In the genomic region with DNA sequence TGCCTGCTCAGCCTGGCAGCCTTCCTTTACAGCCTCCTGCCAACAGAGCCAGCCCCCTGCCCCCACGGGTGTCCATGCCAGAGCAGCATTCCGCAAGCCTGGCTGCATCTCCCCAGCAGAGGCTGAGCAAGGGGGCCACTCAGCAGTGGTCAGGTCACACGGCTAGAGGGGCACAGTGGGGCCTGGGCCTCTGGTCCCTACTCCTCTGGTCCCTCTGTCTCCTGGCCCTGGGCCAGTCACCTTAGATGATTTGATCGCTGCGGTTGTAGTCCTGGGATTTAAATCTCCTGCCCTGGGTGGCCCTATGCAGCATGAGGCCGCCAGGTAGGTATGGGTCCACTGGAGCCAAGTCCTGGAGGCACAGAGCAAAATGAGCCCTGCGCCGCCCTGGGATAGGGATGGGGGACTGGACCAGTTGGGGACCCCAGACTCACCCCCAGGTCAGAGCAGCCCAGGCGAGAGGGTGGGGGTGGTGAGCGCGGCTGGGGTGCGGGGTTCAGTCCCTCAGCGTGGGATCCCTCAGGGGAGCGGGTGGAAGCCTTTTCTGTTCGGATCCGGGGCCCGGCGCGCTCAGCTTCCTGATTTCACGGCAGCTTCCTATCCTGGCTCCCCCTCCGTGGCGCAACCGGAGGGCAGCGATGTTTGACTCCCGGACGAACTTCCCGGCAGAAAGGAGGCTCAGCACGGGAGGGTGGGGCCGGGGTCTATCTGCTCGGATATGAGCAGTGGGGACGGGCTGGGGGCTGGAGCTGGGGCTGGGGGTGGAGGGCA, we compare ENCODE assay signal across 8 cellular contexts. TPM values are rescaled to one million over a fixed set of nuclear protein-coding genes. Genes with fewer than 3 reads are reported as not detected.
DNase-seq lines count a peak whose midpoint lies in the region; ATAC-seq and TF ChIP-seq lines count a peak whose summit lies in the region.

A gene (plus strand): TSS at position 138 of the 771 bp plus-strand sequence. CDS start 4,659 bp downstream, outside the sequence.

- in situ Hi-C loops in G401 (cut with HindIII; ENCODE audit: low sequenced_read_pairs), result no loop called here

- H3K79me2 ChIP-seq in parathyroid adenoma, result peaks cover 9% of the 10 kb centered on the region

- H3K36me3 ChIP-seq in parathyroid adenoma (ENCODE audit: control insufficient read depth, insufficient read depth, low read length), result no peaks in the 10 kb centered on the region

- H3K4me2 ChIP-seq in parathyroid adenoma (ENCODE audit: low read length), result peak within 1 kb of the TSS; percentile 91

- peak within 1 kb of the TSS; percentile 83 for H2AFZ ChIP-seq in parathyroid adenoma

- H3K9me3 ChIP-seq in parathyroid adenoma (ENCODE audit: control insufficient read depth, low read length), result no peaks in the 10 kb centered on the region

- H3K27me3 ChIP-seq in parathyroid adenoma (ENCODE audit: control insufficient read depth, insufficient read depth, low read length), result no peaks in the 10 kb centered on the region

- peak within 1 kb of the TSS; percentile 14 for H3K9ac ChIP-seq in parathyroid adenoma

- TF ChIP-seq CTCF in parathyroid adenoma (IDR thresholded peaks at IDR 0.05), result no peak

- H3K27ac ChIP-seq in angular gyrus (ENCODE audit: low read depth, low read length), result peak within 1 kb of the TSS; percentile 93
- H3K27ac ChIP-seq in parathyroid adenoma, result peak within 1 kb of the TSS; percentile 79

- H3K4me1 ChIP-seq in parathyroid adenoma, result peaks cover 25% of the 10 kb centered on the region

- intact Hi-C loops in left ventricle myocardium superior (cut with micrococcal nuclease), result no loop called here

- peak within 1 kb of the TSS; percentile 73 for H3K4me3 ChIP-seq in parathyroid adenoma (ENCODE audit: low read depth, low read length)

- ATAC-seq in left ventricle myocardium superior (peak; percentile 65), HG03521 (IDR thresholded peaks at IDR 0.05; ENCODE audit: unreplicated experiment) (no peak), HG03135 (IDR thresholded peaks at IDR 0.05; ENCODE audit: unreplicated experiment) (no peak)

- DNase-seq in G401 (ENCODE audit: low spot score) (peak; percentile 47), Kasumi-1 (lab: John Stamatoyannopoulos, UW) (peak; percentile 16 to 46), left ventricle myocardium superior (peak; percentile 80), NCI-H510A treated with DMSO at 0.1 percent for 48 hours (lab: John Stamatoyannopoulos, UW) (no peak)

RNA-seq across cellular contexts. Expression of the gene that starts here (rescaled TPM):
- total RNA-seq in G401 (2014; rRNA removed; shearing (Covaris generic)), result 12.7 and 16.1 TPM in 2 replicates
- 90.5 TPM for total RNA-seq in left ventricle myocardium superior
